Comparison of ENCODE assay signal across 8 cellular contexts in genomic region chr22:24427500-24428164, GRCh38. TPM values are rescaled to one million over a fixed set of nuclear protein-coding genes. Genes with fewer than 3 reads are reported as not detected.
DNase-seq lines count a peak whose midpoint lies in the region; ATAC-seq lines count a peak whose summit lies in the region.

TSS of gene ADORA2A (plus strand) at chr22:24427599. CDS start at chr22:24433405, 5,806 bp downstream.

- ATAC-seq in GM18907 (IDR thresholded peaks at IDR 0.05; ENCODE audit: unreplicated experiment): peak; percentile 63
- peak; percentile 41 for ATAC-seq in HG03097 (IDR thresholded peaks at IDR 0.05; ENCODE audit: low FRiP score, unreplicated experiment)
- ATAC-seq in esophagus mucosa: peak; percentile 31

- peak; percentile 83 for DNase-seq in activated CD4-positive, alpha-beta T cell treated with anti-CD3 and anti-CD28 coated beads, Interleukin-2, amount 50 U/mL, for 1 hour
- peak; percentile 46 for DNase-seq in stimulated activated CD8-positive, alpha-beta memory T cell treated with anti-CD3 and anti-CD28 coated beads, Interleukin-15, amount 100 ng/mL, for 24 hours (ENCODE audit: low read depth)
- DNase-seq in NCI-H524 treated with DMSO at 0.1 percent for 48 hours (lab: John Stamatoyannopoulos, UW) (no peak), HK-2 (ENCODE audit: unreplicated experiment) (no peak), NCI-H187 treated with DMSO at 0.1 percent for 48 hours (lab: John Stamatoyannopoulos, UW) (no peak)

RNA-seq across cellular contexts. Expression of gene ADORA2A, which starts in this region (rescaled TPM):
- total RNA-seq in esophagus mucosa: not detected

Comparison
In these comparisons a context has a peak if more than half of its experiments do, and no peak if none do; other contexts are left out.
1. Peak in ATAC-seq in esophagus mucosa; RNA of the gene not detected or under 1 TPM.
2. DNase-seq: peak in activated CD4-positive, alpha-beta T cell treated with anti-CD3 and anti-CD28 coated beads, Interleukin-2, amount 50 U/mL, for 1 hour (single experiment) and stimulated activated CD8-positive, alpha-beta memory T cell treated with anti-CD3 and anti-CD28 coated beads, Interleukin-15, amount 100 ng/mL, for 24 hours (single experiment); none in NCI-H524 treated with DMSO at 0.1 percent for 48 hours (single experiment), HK-2 (single experiment) and NCI-H187 treated with DMSO at 0.1 percent for 48 hours (single experiment).
3. Peak in every context shown above with its lines, with median percentiles within 50 percentile points of each other: ATAC-seq.